ENCODE assay signal across 1 cellular context in the genomic region with DNA sequence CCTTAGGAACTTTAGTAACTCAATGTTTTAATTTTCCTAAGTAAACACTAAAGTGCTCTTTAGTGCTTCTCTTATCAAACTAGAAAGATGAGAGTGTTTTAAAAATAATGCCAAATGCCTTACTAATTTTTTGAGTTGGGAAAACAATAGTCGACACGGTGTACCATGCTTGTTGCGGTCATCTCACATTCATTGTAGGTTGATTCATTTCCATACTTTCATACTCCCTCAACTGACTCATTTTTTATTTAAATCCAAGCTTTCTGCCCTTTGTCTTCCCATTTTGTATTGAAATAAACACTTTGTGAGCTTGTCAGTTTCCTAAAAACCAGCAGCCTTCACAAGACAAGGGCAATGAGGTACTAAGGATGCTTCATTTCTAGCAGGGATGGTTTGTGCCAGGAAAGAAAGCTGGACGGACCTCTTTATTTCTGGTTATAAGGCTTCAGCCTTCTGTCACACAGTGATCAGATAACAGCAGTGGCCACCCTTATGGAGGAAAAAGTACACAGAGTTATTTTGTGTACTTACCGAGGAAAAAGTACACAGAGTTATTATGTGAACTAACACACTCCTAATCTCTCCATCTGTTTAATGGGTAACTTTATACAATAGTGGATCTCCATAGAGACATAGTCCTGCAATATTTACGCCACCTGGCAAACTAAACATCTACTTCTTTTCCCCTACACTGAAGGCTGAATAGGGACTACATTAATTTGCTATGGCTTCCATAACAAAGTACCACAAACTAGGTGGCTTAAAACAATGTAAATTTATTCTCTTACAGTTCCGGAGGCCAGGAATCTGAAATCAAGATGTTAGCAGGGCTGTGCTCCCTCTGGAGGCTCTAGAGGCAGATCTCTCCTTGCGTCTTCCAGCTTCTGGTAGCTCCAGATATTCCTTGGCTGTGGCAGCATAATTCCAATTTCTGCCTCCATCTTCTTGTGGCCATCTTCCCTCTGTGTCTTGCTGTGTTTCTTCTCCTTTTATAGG.
TF ChIP-seq lines count a peak whose summit lies in the region.

No MANE protein-coding gene starts in this region.

TF ChIP-seq in H1, 55 proteins besides CTCF, POLR2A, EP300 and RAD21 (continued from another document):
- TF ChIP-seq YY1 (IDR thresholded peaks at IDR 0.05; ENCODE audit: low read depth, low read length) (no peak), GABPA (IDR thresholded peaks at IDR 0.05; ENCODE audit: borderline replicate concordance, insufficient read depth, low read length) (no peak), JUN (IDR thresholded peaks at IDR 0.05; ENCODE audit: low read depth, low read length) (no peak), CBX8 (IDR thresholded peaks at IDR 0.05; ENCODE audit: borderline replicate concordance, low read depth, low read length) (no peak), CREB1 (IDR thresholded peaks at IDR 0.05) (no peak), KDM1A (IDR thresholded peaks at IDR 0.05; ENCODE audit: borderline replicate concordance, low read length) (no peak), SP2 (IDR thresholded peaks at IDR 0.05; ENCODE audit: low read length) (no peak)
- TF ChIP-seq, protein P1, sequence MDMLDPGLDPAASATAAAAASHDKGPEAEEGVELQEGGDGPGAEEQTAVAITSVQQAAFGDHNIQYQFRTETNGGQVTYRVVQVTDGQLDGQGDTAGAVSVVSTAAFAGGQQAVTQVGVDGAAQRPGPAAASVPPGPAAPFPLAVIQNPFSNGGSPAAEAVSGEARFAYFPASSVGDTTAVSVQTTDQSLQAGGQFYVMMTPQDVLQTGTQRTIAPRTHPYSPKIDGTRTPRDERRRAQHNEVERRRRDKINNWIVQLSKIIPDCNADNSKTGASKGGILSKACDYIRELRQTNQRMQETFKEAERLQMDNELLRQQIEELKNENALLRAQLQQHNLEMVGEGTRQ (IDR thresholded peaks at IDR 0.05; ENCODE audit: low read length): no peak
- TF ChIP-seq, protein P2, sequence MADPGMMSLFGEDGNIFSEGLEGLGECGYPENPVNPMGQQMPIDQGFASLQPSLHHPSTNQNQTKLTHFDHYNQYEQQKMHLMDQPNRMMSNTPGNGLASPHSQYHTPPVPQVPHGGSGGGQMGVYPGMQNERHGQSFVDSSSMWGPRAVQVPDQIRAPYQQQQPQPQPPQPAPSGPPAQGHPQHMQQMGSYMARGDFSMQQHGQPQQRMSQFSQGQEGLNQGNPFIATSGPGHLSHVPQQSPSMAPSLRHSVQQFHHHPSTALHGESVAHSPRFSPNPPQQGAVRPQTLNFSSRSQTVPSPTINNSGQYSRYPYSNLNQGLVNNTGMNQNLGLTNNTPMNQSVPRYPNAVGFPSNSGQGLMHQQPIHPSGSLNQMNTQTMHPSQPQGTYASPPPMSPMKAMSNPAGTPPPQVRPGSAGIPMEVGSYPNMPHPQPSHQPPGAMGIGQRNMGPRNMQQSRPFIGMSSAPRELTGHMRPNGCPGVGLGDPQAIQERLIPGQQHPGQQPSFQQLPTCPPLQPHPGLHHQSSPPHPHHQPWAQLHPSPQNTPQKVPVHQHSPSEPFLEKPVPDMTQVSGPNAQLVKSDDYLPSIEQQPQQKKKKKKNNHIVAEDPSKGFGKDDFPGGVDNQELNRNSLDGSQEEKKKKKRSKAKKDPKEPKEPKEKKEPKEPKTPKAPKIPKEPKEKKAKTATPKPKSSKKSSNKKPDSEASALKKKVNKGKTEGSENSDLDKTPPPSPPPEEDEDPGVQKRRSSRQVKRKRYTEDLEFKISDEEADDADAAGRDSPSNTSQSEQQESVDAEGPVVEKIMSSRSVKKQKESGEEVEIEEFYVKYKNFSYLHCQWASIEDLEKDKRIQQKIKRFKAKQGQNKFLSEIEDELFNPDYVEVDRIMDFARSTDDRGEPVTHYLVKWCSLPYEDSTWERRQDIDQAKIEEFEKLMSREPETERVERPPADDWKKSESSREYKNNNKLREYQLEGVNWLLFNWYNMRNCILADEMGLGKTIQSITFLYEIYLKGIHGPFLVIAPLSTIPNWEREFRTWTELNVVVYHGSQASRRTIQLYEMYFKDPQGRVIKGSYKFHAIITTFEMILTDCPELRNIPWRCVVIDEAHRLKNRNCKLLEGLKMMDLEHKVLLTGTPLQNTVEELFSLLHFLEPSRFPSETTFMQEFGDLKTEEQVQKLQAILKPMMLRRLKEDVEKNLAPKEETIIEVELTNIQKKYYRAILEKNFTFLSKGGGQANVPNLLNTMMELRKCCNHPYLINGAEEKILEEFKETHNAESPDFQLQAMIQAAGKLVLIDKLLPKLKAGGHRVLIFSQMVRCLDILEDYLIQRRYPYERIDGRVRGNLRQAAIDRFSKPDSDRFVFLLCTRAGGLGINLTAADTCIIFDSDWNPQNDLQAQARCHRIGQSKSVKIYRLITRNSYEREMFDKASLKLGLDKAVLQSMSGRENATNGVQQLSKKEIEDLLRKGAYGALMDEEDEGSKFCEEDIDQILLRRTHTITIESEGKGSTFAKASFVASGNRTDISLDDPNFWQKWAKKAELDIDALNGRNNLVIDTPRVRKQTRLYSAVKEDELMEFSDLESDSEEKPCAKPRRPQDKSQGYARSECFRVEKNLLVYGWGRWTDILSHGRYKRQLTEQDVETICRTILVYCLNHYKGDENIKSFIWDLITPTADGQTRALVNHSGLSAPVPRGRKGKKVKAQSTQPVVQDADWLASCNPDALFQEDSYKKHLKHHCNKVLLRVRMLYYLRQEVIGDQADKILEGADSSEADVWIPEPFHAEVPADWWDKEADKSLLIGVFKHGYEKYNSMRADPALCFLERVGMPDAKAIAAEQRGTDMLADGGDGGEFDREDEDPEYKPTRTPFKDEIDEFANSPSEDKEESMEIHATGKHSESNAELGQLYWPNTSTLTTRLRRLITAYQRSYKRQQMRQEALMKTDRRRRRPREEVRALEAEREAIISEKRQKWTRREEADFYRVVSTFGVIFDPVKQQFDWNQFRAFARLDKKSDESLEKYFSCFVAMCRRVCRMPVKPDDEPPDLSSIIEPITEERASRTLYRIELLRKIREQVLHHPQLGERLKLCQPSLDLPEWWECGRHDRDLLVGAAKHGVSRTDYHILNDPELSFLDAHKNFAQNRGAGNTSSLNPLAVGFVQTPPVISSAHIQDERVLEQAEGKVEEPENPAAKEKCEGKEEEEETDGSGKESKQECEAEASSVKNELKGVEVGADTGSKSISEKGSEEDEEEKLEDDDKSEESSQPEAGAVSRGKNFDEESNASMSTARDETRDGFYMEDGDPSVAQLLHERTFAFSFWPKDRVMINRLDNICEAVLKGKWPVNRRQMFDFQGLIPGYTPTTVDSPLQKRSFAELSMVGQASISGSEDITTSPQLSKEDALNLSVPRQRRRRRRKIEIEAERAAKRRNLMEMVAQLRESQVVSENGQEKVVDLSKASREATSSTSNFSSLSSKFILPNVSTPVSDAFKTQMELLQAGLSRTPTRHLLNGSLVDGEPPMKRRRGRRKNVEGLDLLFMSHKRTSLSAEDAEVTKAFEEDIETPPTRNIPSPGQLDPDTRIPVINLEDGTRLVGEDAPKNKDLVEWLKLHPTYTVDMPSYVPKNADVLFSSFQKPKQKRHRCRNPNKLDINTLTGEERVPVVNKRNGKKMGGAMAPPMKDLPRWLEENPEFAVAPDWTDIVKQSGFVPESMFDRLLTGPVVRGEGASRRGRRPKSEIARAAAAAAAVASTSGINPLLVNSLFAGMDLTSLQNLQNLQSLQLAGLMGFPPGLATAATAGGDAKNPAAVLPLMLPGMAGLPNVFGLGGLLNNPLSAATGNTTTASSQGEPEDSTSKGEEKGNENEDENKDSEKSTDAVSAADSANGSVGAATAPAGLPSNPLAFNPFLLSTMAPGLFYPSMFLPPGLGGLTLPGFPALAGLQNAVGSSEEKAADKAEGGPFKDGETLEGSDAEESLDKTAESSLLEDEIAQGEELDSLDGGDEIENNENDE (IDR thresholded peaks at IDR 0.05; ENCODE audit: insufficient replicate concordance, low read length): no peak
